16 cellular contexts compared by ENCODE assay signal in the genomic region with DNA sequence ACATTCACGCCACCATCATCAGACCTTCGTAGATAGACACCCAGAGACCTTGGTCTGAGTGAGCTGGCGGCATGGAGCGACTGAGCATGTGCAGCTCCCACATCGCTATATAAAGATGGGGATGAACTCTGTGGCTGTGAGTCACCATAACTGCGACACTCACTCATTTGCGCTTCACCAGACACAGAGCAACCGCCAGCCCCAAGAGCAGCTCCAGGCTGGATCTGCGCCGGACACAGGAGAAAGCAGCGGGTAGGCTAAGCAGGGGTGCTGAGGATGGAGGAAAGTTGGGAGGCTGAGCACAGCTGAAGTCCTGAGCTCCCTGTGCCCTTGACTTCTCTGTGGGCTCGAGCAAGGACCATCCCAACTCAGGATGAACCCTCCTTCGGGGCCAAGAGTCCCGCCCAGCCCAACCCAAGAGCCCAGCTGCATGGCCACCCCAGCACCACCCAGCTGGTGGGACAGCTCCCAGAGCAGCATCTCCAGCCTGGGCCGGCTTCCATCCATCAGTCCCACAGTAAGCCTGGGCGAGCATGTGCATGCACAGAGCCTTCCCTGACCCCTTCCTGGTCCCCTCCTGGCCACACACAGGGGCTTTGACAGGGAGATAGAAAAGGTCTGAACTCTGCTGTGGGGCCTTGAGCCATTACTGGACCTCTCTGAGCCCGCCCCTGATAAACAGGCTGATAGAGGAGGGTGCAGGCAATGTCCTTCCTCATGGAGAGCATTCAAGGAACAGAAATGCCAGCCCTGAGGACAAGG. TPM values are rescaled to one million over a fixed set of nuclear protein-coding genes. Genes with fewer than 3 reads are reported as not detected.
A peak's percentile ranks its signal among the peaks of the same experiment; 100 is the strongest.
DNase-seq lines count a peak whose midpoint lies in the region; ATAC-seq and TF ChIP-seq lines count a peak whose summit lies in the region.
"Had no signal": no experiment of that assay in that cellular context is flagged by ENCODE, and none has a peak within 500 bp of the region (broad histone marks: within the 10 kb centered on the region; RNA-seq: fewer than 3 reads in every experiment).

A gene with protein sequence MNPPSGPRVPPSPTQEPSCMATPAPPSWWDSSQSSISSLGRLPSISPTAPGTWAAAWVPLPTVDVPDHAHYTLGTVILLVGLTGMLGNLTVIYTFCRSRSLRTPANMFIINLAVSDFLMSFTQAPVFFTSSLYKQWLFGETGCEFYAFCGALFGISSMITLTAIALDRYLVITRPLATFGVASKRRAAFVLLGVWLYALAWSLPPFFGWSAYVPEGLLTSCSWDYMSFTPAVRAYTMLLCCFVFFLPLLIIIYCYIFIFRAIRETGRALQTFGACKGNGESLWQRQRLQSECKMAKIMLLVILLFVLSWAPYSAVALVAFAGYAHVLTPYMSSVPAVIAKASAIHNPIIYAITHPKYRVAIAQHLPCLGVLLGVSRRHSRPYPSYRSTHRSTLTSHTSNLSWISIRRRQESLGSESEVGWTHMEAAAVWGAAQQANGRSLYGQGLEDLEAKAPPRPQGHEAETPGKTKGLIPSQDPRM (plus strand): TSS at position 137 of the 762 bp plus-strand sequence. CDS start 237 bp downstream, at position 374.

- no peaks in the 10 kb centered on the region for H3K9me3 Mint-ChIP-seq in natural killer cell treated with Interleukin-12 subunit alpha and Interleukin-12 subunit beta and Interleukin-15 and Interleukin-18, amount 100 ng/mL, for 72 hours
- H3K9me3 Mint-ChIP-seq in natural killer cell: no peaks in the 10 kb centered on the region
- H3K9me3 Mint-ChIP-seq: activated naive CD4-positive, alpha-beta T cell treated with anti-CD3 and anti-CD28 coated beads, Interleukin-2, amount 50 U/mL, for 24 hours; stimulated activated naive CD8-positive, alpha-beta T cell treated with anti-CD3 and anti-CD28 coated beads, Interleukin-15, Interleukin-2, amounts not matched to agents 100 ng/mL and 50 ng/mL, for 24 hours had no signal

- H3K27ac Mint-ChIP-seq in natural killer cell treated with Interleukin-12 subunit alpha and Interleukin-12 subunit beta and Interleukin-15 and Interleukin-18, amount 100 ng/mL, for 72 hours: no peak within 1 kb of the TSS
- no peak within 1 kb of the TSS for H3K27ac Mint-ChIP-seq in natural killer cell
- H3K27ac Mint-ChIP-seq: activated naive CD4-positive, alpha-beta T cell treated with anti-CD3 and anti-CD28 coated beads, Interleukin-2, amount 50 U/mL, for 24 hours; stimulated activated naive CD8-positive, alpha-beta T cell treated with anti-CD3 and anti-CD28 coated beads, Interleukin-15, Interleukin-2, amounts not matched to agents 100 ng/mL and 50 ng/mL, for 24 hours; T-helper 17 cell had no signal

- intact Hi-C loops in natural killer cell (cut with micrococcal nuclease): no loop called here
- intact Hi-C loops in left colon (cut with DNase I, micrococcal nuclease): no loop called here

- no peak within 1 kb of the TSS for H3K4me3 Mint-ChIP-seq in natural killer cell treated with Interleukin-12 subunit alpha and Interleukin-12 subunit beta and Interleukin-15 and Interleukin-18, amount 100 ng/mL, for 72 hours
- H3K4me3 Mint-ChIP-seq in natural killer cell: no peak within 1 kb of the TSS
- H3K4me3 Mint-ChIP-seq: activated naive CD4-positive, alpha-beta T cell treated with anti-CD3 and anti-CD28 coated beads, Interleukin-2, amount 50 U/mL, for 24 hours; stimulated activated naive CD8-positive, alpha-beta T cell treated with anti-CD3 and anti-CD28 coated beads, Interleukin-15, Interleukin-2, amounts not matched to agents 100 ng/mL and 50 ng/mL, for 24 hours; T-helper 17 cell had no signal

- ATAC-seq in natural killer cell treated with Interleukin-12 subunit alpha and Interleukin-12 subunit beta and Interleukin-15 and Interleukin-18, amount 100 ng/mL, for 72 hours: no peak
- ATAC-seq in natural killer cell: no peak
- peak; percentile 56 for ATAC-seq in SK-N-SH treated with all-trans-retinoic acid at 6 μM for 48 hours
- ATAC-seq in left colon: no peak
- ATAC-seq: T-helper 17 cell had no signal

- H3K27me3 Mint-ChIP-seq in natural killer cell treated with Interleukin-12 subunit alpha and Interleukin-12 subunit beta and Interleukin-15 and Interleukin-18, amount 100 ng/mL, for 72 hours: no peaks in the 10 kb centered on the region
- no peaks in the 10 kb centered on the region for H3K27me3 Mint-ChIP-seq in natural killer cell (ENCODE audit: low read depth in 2 of 2)
- H3K27me3 Mint-ChIP-seq: activated naive CD4-positive, alpha-beta T cell treated with anti-CD3 and anti-CD28 coated beads, Interleukin-2, amount 50 U/mL, for 24 hours; stimulated activated naive CD8-positive, alpha-beta T cell treated with anti-CD3 and anti-CD28 coated beads, Interleukin-15, Interleukin-2, amounts not matched to agents 100 ng/mL and 50 ng/mL, for 24 hours had no signal

- no peaks in the 10 kb centered on the region for H3K36me3 Mint-ChIP-seq in natural killer cell treated with Interleukin-12 subunit alpha and Interleukin-12 subunit beta and Interleukin-15 and Interleukin-18, amount 100 ng/mL, for 72 hours
- H3K36me3 Mint-ChIP-seq in natural killer cell: no peaks in the 10 kb centered on the region
- H3K36me3 Mint-ChIP-seq: activated naive CD4-positive, alpha-beta T cell treated with anti-CD3 and anti-CD28 coated beads, Interleukin-2, amount 50 U/mL, for 24 hours had no signal

- H3K4me1 Mint-ChIP-seq in natural killer cell treated with Interleukin-12 subunit alpha and Interleukin-12 subunit beta and Interleukin-15 and Interleukin-18, amount 100 ng/mL, for 72 hours (ENCODE audit: low read depth in 2 of 2): no peaks in the 10 kb centered on the region
- H3K4me1 Mint-ChIP-seq in natural killer cell: no peaks in the 10 kb centered on the region
- H3K4me1 Mint-ChIP-seq: activated naive CD4-positive, alpha-beta T cell treated with anti-CD3 and anti-CD28 coated beads, Interleukin-2, amount 50 U/mL, for 24 hours; T-helper 17 cell had no signal

- peak; percentile 51 for DNase-seq in natural killer cell treated with Interleukin-12 subunit alpha and Interleukin-12 subunit beta and Interleukin-15 and Interleukin-18, amount 100 ng/mL, for 72 hours (ENCODE audit: low spot score)
- no peak for DNase-seq in natural killer cell
- peak; percentile 1 to 17 for DNase-seq in left colon
- no peak for DNase-seq in GM10266 (ENCODE audit: extremely low spot score)
- no peak for DNase-seq in NCI-H510A (lab: John Stamatoyannopoulos, UW)
- DNase-seq in NCI-H2029 (lab: John Stamatoyannopoulos, UW): no peak
- no peak for DNase-seq in inferior parietal cortex (ENCODE audit: extremely low spot score)
- DNase-seq: AML-193; cortex of kidney; DND-41; NCI-H2081 treated with DMSO at 0.1 percent for 48 hours; stimulated activated CD4-positive, alpha-beta T cell treated with anti-CD3 and anti-CD28 coated beads, Interleukin-4, amount 100 ng/mL, for 4 hours had no signal

- TF ChIP-seq CTCF in natural killer cell (IDR thresholded peaks at IDR 0.05): no peak
- no peak for TF ChIP-seq CTCF in GM10266 (IDR thresholded peaks at IDR 0.05; ENCODE audit: control insufficient read depth, insufficient read depth, low read depth, missing control alignments)

TF ChIP-seq in SK-N-SH treated with all-trans-retinoic acid at 6 μM for 48 hours, 23 proteins besides CTCF, POLR2A, EP300 and RAD21:
- TF ChIP-seq ESRRG (CRISPR knock-in tag; IDR thresholded peaks at IDR 0.05) (no peak), SNAI2 (CRISPR knock-in tag; IDR thresholded peaks at IDR 0.05) (no peak), GLIS3 (CRISPR knock-in tag; IDR thresholded peaks at IDR 0.05) (no peak), TCF4 (CRISPR knock-in tag; IDR thresholded peaks at IDR 0.05; ENCODE audit: borderline replicate concordance) (no peak), TOX (CRISPR knock-in tag; IDR thresholded peaks at IDR 0.05; ENCODE audit: borderline replicate concordance) (no peak), PATZ1 (CRISPR knock-in tag; IDR thresholded peaks at IDR 0.05; ENCODE audit: borderline replicate concordance) (no peak), CSRNP3 (CRISPR knock-in tag; IDR thresholded peaks at IDR 0.05) (no peak)
TF ChIP-seq in SK-N-SH treated with all-trans-retinoic acid at 6 μM for 48 hours: peak in this region for 0.

RNA-seq across cellular contexts. Expression of the gene that starts here (rescaled TPM):
- not detected for total RNA-seq in natural killer cell treated with Interleukin-12 subunit alpha and Interleukin-12 subunit beta and Interleukin-15 and Interleukin-18, amount 100 ng/mL, for 72 hours
- total RNA-seq in natural killer cell (not detected), left colon (under 1 TPM; 0.15 to 0.20 TPM)
- total RNA-seq: T-helper 17 cell had no signal

Comparison
In these comparisons a context has a peak if more than half of its experiments do, and no peak if none do; other contexts are left out.
1. Peak in DNase-seq in natural killer cell treated with Interleukin-12 subunit alpha and Interleukin-12 subunit beta and Interleukin-15 and Interleukin-18, amount 100 ng/mL, for 72 hours; RNA of the gene not detected or under 1 TPM.
2. Peak in DNase-seq in left colon; RNA of the gene not detected or under 1 TPM.